Comparison of ENCODE assay signal across 18 cellular contexts in the genomic region with DNA sequence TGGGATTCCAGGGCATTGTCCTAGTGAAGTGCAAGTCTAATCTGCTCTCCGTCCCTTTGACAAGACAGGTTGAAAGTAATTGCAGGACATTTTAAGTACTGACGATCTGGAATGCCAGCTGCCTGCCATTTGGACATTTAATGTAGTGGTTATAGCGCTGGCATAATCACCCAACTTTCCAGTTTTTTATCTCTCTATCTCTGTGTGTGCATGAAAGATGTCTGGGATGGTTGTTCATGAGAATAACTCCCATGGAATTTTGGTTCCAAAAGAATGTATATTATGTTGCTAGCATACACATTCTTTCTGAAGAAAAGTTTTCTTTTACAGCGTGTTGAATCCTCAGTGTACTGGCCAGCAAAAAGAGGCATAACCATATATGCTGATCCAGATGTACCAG. TPM values are rescaled to one million over a fixed set of nuclear protein-coding genes. Genes with fewer than 3 reads are reported as not detected.
DNase-seq lines count a peak whose midpoint lies in the region; TF ChIP-seq lines count a peak whose summit lies in the region.
"Had no signal": no experiment of that assay in that cellular context is flagged by ENCODE, and none has a peak within 500 bp of the region (broad histone marks: within the 10 kb centered on the region; RNA-seq: fewer than 3 reads in every experiment).

No MANE protein-coding gene starts in this region.

- H3K9me3 ChIP-seq in adipocyte (ENCODE audit: control insufficient read depth, low read length) = peaks cover 4% of the 10 kb centered on the region
- H3K9me3 ChIP-seq: BLaER1 treated with 17β-estradiol and CSF1 and Interleukin-3, amounts not matched to agents 10 nM and 100 nM had no signal

- peaks cover 7% of the 10 kb centered on the region for H3K4me1 Mint-ChIP-seq in HFFc6 (ENCODE audit: low read depth)
- H3K4me1 Mint-ChIP-seq: B cell; CD14-positive monocyte; CD8-positive, alpha-beta memory T cell had no signal

- H3K4me3 Mint-ChIP-seq in HFFc6 = no peak overlapping the region
- H3K4me3 Mint-ChIP-seq: B cell; CD14-positive monocyte; CD4-positive, alpha-beta T cell; CD8-positive, alpha-beta memory T cell had no signal

- H3K27me3 Mint-ChIP-seq in HFFc6 (ENCODE audit: insufficient read depth) = peaks cover 6% of the 10 kb centered on the region

- no peak overlapping the region; the same call in 1 of the 2 replicates for H3K27ac Mint-ChIP-seq in HFFc6
- H3K27ac Mint-ChIP-seq: B cell; CD14-positive monocyte; CD4-positive, alpha-beta T cell had no signal

- H3K36me3 ChIP-seq in adipocyte (ENCODE audit: control insufficient read depth, insufficient read depth, low read length, severe bottlenecking) = no peaks in the 10 kb centered on the region
- H3K36me3 ChIP-seq: BLaER1 treated with 17β-estradiol and CSF1 and Interleukin-3, amounts not matched to agents 10 nM and 100 nM had no signal

- H3K9ac ChIP-seq in adipocyte (ENCODE audit: low read length) = no peak overlapping the region
- H3K9ac ChIP-seq: BLaER1 treated with 17β-estradiol and CSF1 and Interleukin-3, amounts not matched to agents 10 nM and 100 nM; GM23248 had no signal

- H3K4me3 ChIP-seq in AG10803 (ENCODE audit: low read length) (no peak overlapping the region), adipocyte (ENCODE audit: low read length) (no peak overlapping the region)
- H3K4me3 ChIP-seq: BLaER1 treated with 17β-estradiol and CSF1 and Interleukin-3, amounts not matched to agents 10 nM and 100 nM; GM23248 had no signal

- TF ChIP-seq CTCF in AG10803 (conservative IDR thresholded peaks at IDR 0.05; ENCODE audit: low read length) (no peak), HFFc6 (IDR thresholded peaks at IDR 0.05) (no peak)

- peaks cover 5% of the 10 kb centered on the region; the same call in 1 of the 2 replicates for H3K36me3 Mint-ChIP-seq in HFFc6 (ENCODE audit: low read depth)
- H3K36me3 Mint-ChIP-seq: CD14-positive monocyte; CD8-positive, alpha-beta memory T cell had no signal

- no peaks in the 10 kb centered on the region for H3K4me1 ChIP-seq in adipocyte (ENCODE audit: control insufficient read depth, insufficient read depth, low read length)
- H3K4me1 ChIP-seq: BLaER1 treated with 17β-estradiol and CSF1 and Interleukin-3, amounts not matched to agents 10 nM and 100 nM had no signal

- no peaks in the 10 kb centered on the region; the same call in 1 of the 2 replicates for H3K9me3 Mint-ChIP-seq in HFFc6
- H3K9me3 Mint-ChIP-seq: CD4-positive, alpha-beta T cell; CD8-positive, alpha-beta memory T cell had no signal

- DNase-seq in DMS 273 (lab: John Stamatoyannopoulos, UW; ENCODE audit: unreplicated experiment) = peak; percentile 28
- DNase-seq in DMS 273 treated with DMSO at 0.1 percent for 48 hours (lab: John Stamatoyannopoulos, UW) = no peak
- DNase-seq in AG10803 (ENCODE audit: low read depth) = peak; percentile 1
- DNase-seq in HFFc6 = peak; percentile 28
- peak; percentile 15 for DNase-seq in adipocyte (ENCODE audit: low read depth)
- no peak for DNase-seq in stimulated activated CD4-positive, alpha-beta T cell treated with anti-CD3 and anti-CD28 coated beads, Interleukin-12 subunit alpha, Interleukin-12 subunit beta, amount 100 ng/mL, for 4 hours
- DNase-seq in activated CD4-positive, alpha-beta T cell treated with anti-CD3 and anti-CD28 coated beads, Interleukin-2, amount 50 U/mL, for 1 hour = no peak
- no peak for DNase-seq in D341Med (ENCODE audit: low spot score)
- DNase-seq: ACHN; CD4-positive, alpha-beta T cell; CD8-positive, alpha-beta memory T cell; DMS79; GM23248; H7; HCEC 1CT had no signal

- no peaks in the 10 kb centered on the region for H3K27me3 ChIP-seq in adipocyte (replicated peaks; ENCODE audit: control insufficient read depth, insufficient read depth, low read length)
- H3K27me3 ChIP-seq: BLaER1 treated with 17β-estradiol and CSF1 and Interleukin-3, amounts not matched to agents 10 nM and 100 nM had no signal

RNA-seq across cellular contexts. Expression of a gene that starts 53.6 kb away (rescaled TPM):
- total RNA-seq in HFFc6 (2021; fragmentation: NEBNext Ultra II Directional; extraction: Animal tissue kit (Norgen Biotek cat#: 25700)) = under 1 TPM in 5 of 6 experiments, not detected in 1; 0.07 to 0.31 (median 0.18) TPM

Comparison
In these comparisons a context has a peak if more than half of its experiments do, and no peak if none do; other contexts are left out.
1. DNase-seq: peak in DMS 273 (single experiment), AG10803 (single experiment), HFFc6 (single experiment) and adipocyte (single experiment); none in DMS 273 treated with DMSO at 0.1 percent for 48 hours (single experiment), stimulated activated CD4-positive, alpha-beta T cell treated with anti-CD3 and anti-CD28 coated beads, Interleukin-12 subunit alpha, Interleukin-12 subunit beta, amount 100 ng/mL, for 4 hours (single experiment), activated CD4-positive, alpha-beta T cell treated with anti-CD3 and anti-CD28 coated beads, Interleukin-2, amount 50 U/mL, for 1 hour (single experiment) and D341Med (single experiment).